Comparison of ENCODE assay signal across 11 cellular contexts in the genomic region with DNA sequence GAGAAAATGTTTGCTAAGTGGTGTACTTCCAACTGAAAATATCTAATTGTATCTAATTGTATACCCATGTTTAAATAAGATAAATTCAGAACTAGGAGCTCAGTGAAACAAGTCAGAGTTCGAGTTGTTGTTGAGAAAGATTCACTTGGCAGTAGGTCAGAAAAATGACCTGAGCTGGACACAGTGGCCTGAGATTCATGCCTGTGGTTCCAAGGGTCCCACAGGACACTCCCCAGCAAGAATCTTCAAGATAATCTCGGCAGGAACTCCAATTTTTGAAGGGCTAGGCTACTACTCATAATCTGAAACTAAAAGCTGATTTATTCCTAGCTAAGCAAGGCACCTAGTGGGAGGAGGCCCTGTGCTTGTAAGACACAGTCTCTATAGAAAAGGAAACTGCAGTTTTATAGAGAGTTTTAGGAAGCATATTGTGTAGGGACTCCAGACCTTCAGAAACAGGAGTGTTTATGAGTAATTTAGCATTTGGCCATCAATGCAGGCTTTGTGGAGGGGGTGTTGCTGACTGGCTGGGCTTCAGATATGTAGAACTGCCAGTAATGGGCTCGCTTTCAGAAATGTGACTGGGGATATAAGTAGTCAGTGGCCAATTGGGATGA. TPM values are rescaled to one million over a fixed set of nuclear protein-coding genes. Genes with fewer than 3 reads are reported as not detected.
DNase-seq lines count a peak whose midpoint lies in the region; ATAC-seq, FAIRE-seq and TF ChIP-seq lines count a peak whose summit lies in the region.
"Had no signal": no experiment of that assay in that cellular context is flagged by ENCODE, and none has a peak within 500 bp of the region (broad histone marks: within the 10 kb centered on the region; RNA-seq: fewer than 3 reads in every experiment).

No MANE protein-coding gene starts in this region.

- ATAC-seq in GM19397 (IDR thresholded peaks at IDR 0.05; ENCODE audit: unreplicated experiment) (peak; percentile 52), HG03097 (IDR thresholded peaks at IDR 0.05; ENCODE audit: low FRiP score, unreplicated experiment) (peak; percentile 60)

- TF ChIP-seq CTCF in nephron progenitor cell (IDR thresholded peaks at IDR 0.05), result no peak

- no peaks in the 10 kb centered on the region for H3K4me1 Mint-ChIP-seq in nephron progenitor cell

- H3K27ac Mint-ChIP-seq in nephron progenitor cell, result no peak overlapping the region

- no peaks in the 10 kb centered on the region for H3K27me3 Mint-ChIP-seq in nephron progenitor cell (ENCODE audit: low read depth, poor library complexity)

- FAIRE-seq in GM12892 (lab: Jason Lieb, UNC), result peak; percentile 62

- no peak overlapping the region for H3K4me3 Mint-ChIP-seq in nephron progenitor cell

- peaks cover 4% of the 10 kb centered on the region for H3K9me3 Mint-ChIP-seq in nephron progenitor cell

- no peak for TF ChIP-seq POLR2A in GM12892 (IDR thresholded peaks at IDR 0.05; ENCODE audit: low read depth, low read length)

- H3K36me3 Mint-ChIP-seq in nephron progenitor cell (ENCODE audit: low read depth), result no peaks in the 10 kb centered on the region

- DNase-seq in GM12892 (ENCODE audit: insufficient read length), result no peak
- peak; percentile 41 for DNase-seq in amniotic epithelial cell (ENCODE audit: low read depth)
- DNase-seq in DMS 273 treated with DMSO at 0.1 percent for 48 hours (lab: John Stamatoyannopoulos, UW), result no peak
- DNase-seq in nephron progenitor cell, result no peak
- DNase-seq in activated CD4-positive, CD25-positive, alpha-beta regulatory T cell (lab: John Stamatoyannopoulos, UW), result no peak
- no peak for DNase-seq in AML-193 (lab: John Stamatoyannopoulos, UW)
- DNase-seq: activated gamma-delta T cell, NCI-H2029 treated with DMSO at 0.1 percent for 48 hours, substantia nigra had no signal

RNA-seq across cellular contexts. Expression of gene SP140, which starts 43.2 kb away (rescaled TPM):
- polyA plus RNA-seq in GM12892 (2012; ENCODE audit: missing spikeins), result 76.4 TPM

RNA-seq across cellular contexts. Expression of gene SP110, which starts 48.9 kb away (rescaled TPM):
- 72.4 TPM for polyA plus RNA-seq in GM12892 (2012; ENCODE audit: missing spikeins)

RNA-seq across cellular contexts. Expression of gene SP140L, which starts 58.3 kb away (rescaled TPM):
- polyA plus RNA-seq in GM12892 (2012; ENCODE audit: missing spikeins), result 20.2 TPM
